Comparison of ENCODE assay signal across 1 cellular context in genomic region chr21:43720539-43721224, GRCh38.
TF ChIP-seq lines count a peak whose summit lies in the region.

No MANE protein-coding gene starts in this region.

TF ChIP-seq in GM12878, 131 proteins besides CTCF, POLR2A, EP300 and RAD21 (continued from another document):
- no peak for TF ChIP-seq E4F1 (IDR thresholded peaks at IDR 0.05; ENCODE audit: borderline replicate concordance, partially characterized antibody)
- no peak for TF ChIP-seq SPI1 (IDR thresholded peaks at IDR 0.05; ENCODE audit: borderline replicate concordance, insufficient read depth, low read depth, low read length)
- TF ChIP-seq ZNF384 (IDR thresholded peaks at IDR 0.05; ENCODE audit: borderline replicate concordance, low read depth, low read length), result no peak
- no peak for TF ChIP-seq ZBED1 (IDR thresholded peaks at IDR 0.05; ENCODE audit: borderline replicate concordance)
- TF ChIP-seq ATF2 (IDR thresholded peaks at IDR 0.05; ENCODE audit: low read length), result no peak
- TF ChIP-seq HDAC2 (IDR thresholded peaks at IDR 0.05), result no peak
- TF ChIP-seq ETV6 (conservative IDR thresholded peaks at IDR 0.05 in 1 of 2, IDR thresholded peaks at IDR 0.05 in 1 of 2; ENCODE audit: borderline replicate concordance in 1 of 2, low read depth in 1 of 2), result no peak
- TF ChIP-seq, protein P1, sequence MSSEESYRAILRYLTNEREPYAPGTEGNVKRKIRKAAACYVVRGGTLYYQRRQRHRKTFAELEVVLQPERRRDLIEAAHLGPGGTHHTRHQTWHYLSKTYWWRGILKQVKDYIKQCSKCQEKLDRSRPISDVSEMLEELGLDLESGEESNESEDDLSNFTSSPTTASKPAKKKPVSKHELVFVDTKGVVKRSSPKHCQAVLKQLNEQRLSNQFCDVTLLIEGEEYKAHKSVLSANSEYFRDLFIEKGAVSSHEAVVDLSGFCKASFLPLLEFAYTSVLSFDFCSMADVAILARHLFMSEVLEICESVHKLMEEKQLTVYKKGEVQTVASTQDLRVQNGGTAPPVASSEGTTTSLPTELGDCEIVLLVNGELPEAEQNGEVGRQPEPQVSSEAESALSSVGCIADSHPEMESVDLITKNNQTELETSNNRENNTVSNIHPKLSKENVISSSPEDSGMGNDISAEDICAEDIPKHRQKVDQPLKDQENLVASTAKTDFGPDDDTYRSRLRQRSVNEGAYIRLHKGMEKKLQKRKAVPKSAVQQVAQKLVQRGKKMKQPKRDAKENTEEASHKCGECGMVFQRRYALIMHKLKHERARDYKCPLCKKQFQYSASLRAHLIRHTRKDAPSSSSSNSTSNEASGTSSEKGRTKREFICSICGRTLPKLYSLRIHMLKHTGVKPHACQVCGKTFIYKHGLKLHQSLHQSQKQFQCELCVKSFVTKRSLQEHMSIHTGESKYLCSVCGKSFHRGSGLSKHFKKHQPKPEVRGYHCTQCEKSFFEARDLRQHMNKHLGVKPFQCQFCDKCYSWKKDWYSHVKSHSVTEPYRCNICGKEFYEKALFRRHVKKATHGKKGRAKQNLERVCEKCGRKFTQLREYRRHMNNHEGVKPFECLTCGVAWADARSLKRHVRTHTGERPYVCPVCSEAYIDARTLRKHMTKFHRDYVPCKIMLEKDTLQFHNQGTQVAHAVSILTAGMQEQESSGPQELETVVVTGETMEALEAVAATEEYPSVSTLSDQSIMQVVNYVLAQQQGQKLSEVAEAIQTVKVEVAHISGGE (CRISPR knock-in tag; IDR thresholded peaks at IDR 0.05), result no peak
- TF ChIP-seq RAD51 (IDR thresholded peaks at IDR 0.05), result no peak
- no peak for TF ChIP-seq TCF7 (IDR thresholded peaks at IDR 0.05; ENCODE audit: borderline replicate concordance)
- no peak for TF ChIP-seq YY1 (IDR thresholded peaks at IDR 0.05; ENCODE audit: low read depth, low read length)
